1 cellular context compared by ENCODE assay signal in genomic region chr2:219245148-219245898, GRCh38.
TF ChIP-seq lines count a peak whose summit lies in the region.

Gene GLB1L, minus strand, starts transcription at chr2:219245444. Its CDS starts 1,871 bp downstream, at chr2:219243573.
Gene STK16, plus strand, starts transcription at chr2:219245479. Its CDS starts 521 bp downstream, at chr2:219246000.

TF ChIP-seq in K562, 482 proteins besides CTCF, POLR2A, EP300 and RAD21 (continued from another document and continues in another):
- TF ChIP-seq PRDM10 (IDR thresholded peaks at IDR 0.05; ENCODE audit: partially characterized antibody) (peak; percentile 50), HMGN3 (IDR thresholded peaks at IDR 0.05; ENCODE audit: borderline replicate concordance, extremely low read depth, insufficient read length, low read depth, low read length) (peak; percentile 42), ZNF3 (CRISPR knock-in tag; IDR thresholded peaks at IDR 0.05) (no peak), RCOR1 (IDR thresholded peaks at IDR 0.05; ENCODE audit: borderline replicate concordance in 1 of 2, low read depth in 2 of 2, low read length in 2 of 2) (peak in 1 of 2 experiments; percentile 65; a peak in 2 of 4 replicates), GTF2F1 (IDR thresholded peaks at IDR 0.05; ENCODE audit: low read depth, low read length) (no peak), PREB (CRISPR knock-in tag; IDR thresholded peaks at IDR 0.05) (no peak), SRSF7 (optimal IDR thresholded peaks at IDR 0.05; ENCODE audit: low read depth, low read length) (no peak), ERF (CRISPR knock-in tag; IDR thresholded peaks at IDR 0.05) (0 out of 2 replicates have a peak, but pooled peaks have one; percentile 65), NFIC (IDR thresholded peaks at IDR 0.05) (peak; percentile 40; the same call in 1 of the 2 replicates), E2F8 (IDR thresholded peaks at IDR 0.05; ENCODE audit: low read depth, partially characterized antibody) (peak; percentile 27), TAF9B (IDR thresholded peaks at IDR 0.05; ENCODE audit: partially characterized antibody) (peak; percentile 69), KAT7 (CRISPR knock-in tag; IDR thresholded peaks at IDR 0.05; ENCODE audit: borderline replicate concordance) (peak; percentile 73; the same call in 1 of the 2 replicates), HEY1 (CRISPR knock-in tag; IDR thresholded peaks at IDR 0.05; ENCODE audit: borderline replicate concordance) (no peak), FOXA1 (IDR thresholded peaks at IDR 0.05; ENCODE audit: borderline replicate concordance) (no peak), MXI1 (IDR thresholded peaks at IDR 0.05; ENCODE audit: low read depth, low read length) (no peak), RREB1 (CRISPR knock-in tag; IDR thresholded peaks at IDR 0.05) (peak; percentile 78), KDM2B (CRISPR knock-in tag; IDR thresholded peaks at IDR 0.05) (no peak), ZNF445 (CRISPR knock-in tag; IDR thresholded peaks at IDR 0.05; ENCODE audit: low read depth) (no peak), WHSC1 (IDR thresholded peaks at IDR 0.05; ENCODE audit: low read length) (no peak), SPI1 (IDR thresholded peaks at IDR 0.05; ENCODE audit: borderline replicate concordance, low read depth, low read length) (0 out of 2 replicates have a peak, but pooled peaks have one; percentile 1), FOS (IDR thresholded peaks at IDR 0.05; ENCODE audit: extremely low read depth, insufficient read length) (no peak), ZNF277 (CRISPR knock-in tag; IDR thresholded peaks at IDR 0.05; ENCODE audit: borderline replicate concordance) (no peak), TBL1XR1 (IDR thresholded peaks at IDR 0.05; ENCODE audit: low read length in 2 of 2) (0 out of 4 replicates have a peak, but pooled peaks of 1 of the 2 experiments have one; percentile 24), RNF219 (CRISPR knock-in tag; IDR thresholded peaks at IDR 0.05) (no peak), HSF4 (CRISPR knock-in tag; IDR thresholded peaks at IDR 0.05; ENCODE audit: borderline replicate concordance) (no peak), DNMT1 (IDR thresholded peaks at IDR 0.05) (no peak), THRB (CRISPR knock-in tag; conservative IDR thresholded peaks at IDR 0.05) (no peak), JUND (IDR thresholded peaks at IDR 0.05; ENCODE audit: borderline replicate concordance, low read depth, low read length) (peak; percentile 56; the same call in 1 of the 2 replicates), JUND (tag; IDR thresholded peaks at IDR 0.05; ENCODE audit: borderline replicate concordance, low read depth, low read length) (no peak; the same call in 2 of the 3 replicates), E2F5 (CRISPR knock-in tag; IDR thresholded peaks at IDR 0.05) (no peak), TCF3 (CRISPR knock-in tag; IDR thresholded peaks at IDR 0.05) (0 out of 2 replicates have a peak, but pooled peaks have one; percentile 8), E2F1 (CRISPR knock-in tag; IDR thresholded peaks at IDR 0.05) (no peak), ZNF561 (CRISPR knock-in tag; conservative IDR thresholded peaks at IDR 0.05) (no peak), RBM39 (optimal IDR thresholded peaks at IDR 0.05; ENCODE audit: low read depth, low read length) (no peak), ZBTB7A (IDR thresholded peaks at IDR 0.05; ENCODE audit: borderline replicate concordance, control insufficient read depth, low read depth, low read length) (peak; percentile 37; the same call in 1 of the 2 replicates), TCF15 (CRISPR knock-in tag; IDR thresholded peaks at IDR 0.05) (no peak)
